12 cellular contexts compared by ENCODE assay signal in genomic region chr12:79546461-79547043, GRCh38.
DNase-seq lines count a peak whose midpoint lies in the region; ATAC-seq, FAIRE-seq and TF ChIP-seq lines count a peak whose summit lies in the region.
"Had no signal": no experiment of that assay in that cellular context is flagged by ENCODE, and none has a peak within 500 bp of the region (broad histone marks: within the 10 kb centered on the region; RNA-seq: fewer than 3 reads in every experiment).

No MANE protein-coding gene starts in this region.

- peak overlapping the region; percentile 40 to 79 for H3K27ac ChIP-seq in coronary artery

- H3K4me3 ChIP-seq in coronary artery = no peak overlapping the region

- no peak for ATAC-seq in stimulated activated naive B cell treated with anti-CD40 and anti-IgM and Interleukin-4, amounts not matched to agents 10 μg/mL and 1 μg/mL and 100 μg/mL, for 72 hours (replicated peaks)
- ATAC-seq in GM21619 (IDR thresholded peaks at IDR 0.05; ENCODE audit: unreplicated experiment) = no peak
- ATAC-seq: activated CD8-positive, alpha-beta memory T cell treated with anti-CD3 and anti-CD28 coated beads, Interleukin-2, amount 10 ng/mL, durations not matched to agents 7 days and 5 days had no signal

- H3K4me3 Mint-ChIP-seq in mesothelial cell of epicardium = no peak overlapping the region
- no peak overlapping the region for H3K4me3 Mint-ChIP-seq in stimulated activated naive B cell treated with anti-CD40 and anti-IgM and Interleukin-4, amounts not matched to agents 10 μg/mL and 1 μg/mL and 100 μg/mL, for 72 hours
- H3K4me3 Mint-ChIP-seq: activated CD8-positive, alpha-beta memory T cell treated with anti-CD3 and anti-CD28 coated beads, Interleukin-2, amount 10 ng/mL, durations not matched to agents 7 days and 5 days; T-helper 2 cell treated with Interferon-gamma antibody and Interleukin-4, amounts not matched to agents 5 μg/mL and 100 μg/mL, for 36 hours had no signal

- FAIRE-seq in HTR-8/SVneo (lab: Jason Lieb, UNC) = no peak

- DNase-seq in AG08395 (ENCODE audit: low spot score) (peak; percentile 15), M059J (ENCODE audit: low read depth) (peak; percentile 92), coronary artery (ENCODE audit: low spot score) (no peak), mesothelial cell of epicardium (ENCODE audit: low spot score in 2 of 2, unreplicated experiment in 2 of 2) (no peak), HTR-8/SVneo (ENCODE audit: insufficient read length, low spot score) (no peak), NCI-H1092 (lab: John Stamatoyannopoulos, UW) (no peak)
- DNase-seq in stimulated activated naive B cell treated with anti-CD40 and anti-IgM and Interleukin-4, amounts not matched to agents 10 μg/mL and 1 μg/mL and 100 μg/mL, for 72 hours = no peak
- DNase-seq: activated CD8-positive, alpha-beta memory T cell treated with anti-CD3 and anti-CD28 coated beads, Interleukin-2, amount 10 ng/mL, durations not matched to agents 7 days and 5 days; AML-193; GDM1 had no signal

- H3K4me1 Mint-ChIP-seq in mesothelial cell of epicardium = peaks cover 50% of the 10 kb centered on the region
- no peaks in the 10 kb centered on the region for H3K4me1 Mint-ChIP-seq in stimulated activated naive B cell treated with anti-CD40 and anti-IgM and Interleukin-4, amounts not matched to agents 10 μg/mL and 1 μg/mL and 100 μg/mL, for 72 hours
- H3K4me1 Mint-ChIP-seq: activated CD8-positive, alpha-beta memory T cell treated with anti-CD3 and anti-CD28 coated beads, Interleukin-2, amount 10 ng/mL, durations not matched to agents 7 days and 5 days had no signal

- H3K9me3 Mint-ChIP-seq in mesothelial cell of epicardium = peaks cover 9% of the 10 kb centered on the region
- no peaks in the 10 kb centered on the region for H3K9me3 Mint-ChIP-seq in stimulated activated naive B cell treated with anti-CD40 and anti-IgM and Interleukin-4, amounts not matched to agents 10 μg/mL and 1 μg/mL and 100 μg/mL, for 72 hours
- H3K9me3 Mint-ChIP-seq: T-helper 2 cell treated with Interferon-gamma antibody and Interleukin-4, amounts not matched to agents 5 μg/mL and 100 μg/mL, for 36 hours had no signal

- H3K36me3 Mint-ChIP-seq in mesothelial cell of epicardium = peaks cover 10% of the 10 kb centered on the region
- peaks cover 0 to 5% of the 10 kb centered on the region in 2 donors for H3K36me3 Mint-ChIP-seq in stimulated activated naive B cell treated with anti-CD40 and anti-IgM and Interleukin-4, amounts not matched to agents 10 μg/mL and 1 μg/mL and 100 μg/mL, for 72 hours
- H3K36me3 Mint-ChIP-seq: activated CD8-positive, alpha-beta memory T cell treated with anti-CD3 and anti-CD28 coated beads, Interleukin-2, amount 10 ng/mL, durations not matched to agents 7 days and 5 days had no signal

- no peaks in the 10 kb centered on the region for H3K27me3 Mint-ChIP-seq in mesothelial cell of epicardium (ENCODE audit: low read depth)
- H3K27me3 Mint-ChIP-seq in stimulated activated naive B cell treated with anti-CD40 and anti-IgM and Interleukin-4, amounts not matched to agents 10 μg/mL and 1 μg/mL and 100 μg/mL, for 72 hours = no peaks in the 10 kb centered on the region
- H3K27me3 Mint-ChIP-seq: activated CD8-positive, alpha-beta memory T cell treated with anti-CD3 and anti-CD28 coated beads, Interleukin-2, amount 10 ng/mL, durations not matched to agents 7 days and 5 days had no signal

- peak overlapping the region; percentile 99 for H3K27ac Mint-ChIP-seq in mesothelial cell of epicardium
- H3K27ac Mint-ChIP-seq in stimulated activated naive B cell treated with anti-CD40 and anti-IgM and Interleukin-4, amounts not matched to agents 10 μg/mL and 1 μg/mL and 100 μg/mL, for 72 hours = no peak overlapping the region
- H3K27ac Mint-ChIP-seq: activated CD8-positive, alpha-beta memory T cell treated with anti-CD3 and anti-CD28 coated beads, Interleukin-2, amount 10 ng/mL, durations not matched to agents 7 days and 5 days; T-helper 2 cell treated with Interferon-gamma antibody and Interleukin-4, amounts not matched to agents 5 μg/mL and 100 μg/mL, for 36 hours had no signal

- no peak for TF ChIP-seq CTCF in coronary artery (IDR thresholded peaks at IDR 0.05)
- no peak for TF ChIP-seq CTCF in mesothelial cell of epicardium (IDR thresholded peaks at IDR 0.05; ENCODE audit: unreplicated experiment)

Comparison
In these comparisons a context has a peak if more than half of its experiments do, and no peak if none do; other contexts are left out.
1. DNase-seq: peak in AG08395 (single experiment) and M059J (single experiment); none in coronary artery (single experiment), mesothelial cell of epicardium (0 of 2), stimulated activated naive B cell treated with anti-CD40 and anti-IgM and Interleukin-4, amounts not matched to agents 10 μg/mL and 1 μg/mL and 100 μg/mL, for 72 hours (single experiment), HTR-8/SVneo (single experiment) and NCI-H1092 (single experiment).